In the genomic region with DNA sequence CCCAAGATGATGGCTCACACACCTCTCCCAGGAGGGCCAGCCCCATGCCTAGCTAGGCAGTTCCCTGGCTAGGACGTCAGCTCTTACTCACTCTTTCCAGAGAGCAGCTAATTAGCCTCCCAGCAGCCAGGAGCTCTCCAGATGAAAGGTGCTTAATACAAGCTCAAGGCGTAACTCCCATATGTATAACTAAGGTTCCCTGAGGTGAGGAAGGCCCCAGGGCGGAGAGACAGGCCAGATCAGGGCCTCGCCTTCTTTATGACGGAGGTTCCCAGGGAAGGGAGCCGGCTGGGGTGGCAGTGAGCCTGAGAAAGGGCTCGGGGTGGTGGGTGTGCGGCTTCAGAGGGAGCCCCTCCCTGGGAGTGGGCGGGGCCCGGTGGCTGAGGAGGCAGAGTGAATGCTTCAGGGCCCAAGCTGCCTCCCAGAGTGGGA, we compare ENCODE assay signal across 1 cellular context.
TF ChIP-seq lines count a peak whose summit lies in the region.

No MANE protein-coding gene starts in this region.

TF ChIP-seq in HEK293, 187 proteins besides CTCF, POLR2A, EP300 and RAD21 (continued from another document and continues in another):
- TF ChIP-seq, protein P1, sequence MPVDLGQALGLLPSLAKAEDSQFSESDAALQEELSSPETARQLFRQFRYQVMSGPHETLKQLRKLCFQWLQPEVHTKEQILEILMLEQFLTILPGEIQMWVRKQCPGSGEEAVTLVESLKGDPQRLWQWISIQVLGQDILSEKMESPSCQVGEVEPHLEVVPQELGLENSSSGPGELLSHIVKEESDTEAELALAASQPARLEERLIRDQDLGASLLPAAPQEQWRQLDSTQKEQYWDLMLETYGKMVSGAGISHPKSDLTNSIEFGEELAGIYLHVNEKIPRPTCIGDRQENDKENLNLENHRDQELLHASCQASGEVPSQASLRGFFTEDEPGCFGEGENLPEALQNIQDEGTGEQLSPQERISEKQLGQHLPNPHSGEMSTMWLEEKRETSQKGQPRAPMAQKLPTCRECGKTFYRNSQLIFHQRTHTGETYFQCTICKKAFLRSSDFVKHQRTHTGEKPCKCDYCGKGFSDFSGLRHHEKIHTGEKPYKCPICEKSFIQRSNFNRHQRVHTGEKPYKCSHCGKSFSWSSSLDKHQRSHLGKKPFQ (tag by site-specific recombination; IDR thresholded peaks at IDR 0.05): no peak
- TF ChIP-seq, protein P2, sequence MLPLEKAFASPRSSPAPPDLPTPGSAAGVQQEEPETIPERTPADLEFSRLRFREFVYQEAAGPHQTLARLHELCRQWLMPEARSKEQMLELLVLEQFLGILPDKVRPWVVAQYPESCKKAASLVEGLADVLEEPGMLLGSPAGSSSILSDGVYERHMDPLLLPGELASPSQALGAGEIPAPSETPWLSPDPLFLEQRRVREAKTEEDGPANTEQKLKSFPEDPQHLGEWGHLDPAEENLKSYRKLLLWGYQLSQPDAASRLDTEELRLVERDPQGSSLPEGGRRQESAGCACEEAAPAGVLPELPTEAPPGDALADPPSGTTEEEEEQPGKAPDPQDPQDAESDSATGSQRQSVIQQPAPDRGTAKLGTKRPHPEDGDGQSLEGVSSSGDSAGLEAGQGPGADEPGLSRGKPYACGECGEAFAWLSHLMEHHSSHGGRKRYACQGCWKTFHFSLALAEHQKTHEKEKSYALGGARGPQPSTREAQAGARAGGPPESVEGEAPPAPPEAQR (tag by site-specific recombination; IDR thresholded peaks at IDR 0.05): no peak
- TF ChIP-seq SCRT1 (tag by site-specific recombination; IDR thresholded peaks at IDR 0.05; ENCODE audit: borderline replicate concordance) (no peak), ZNF600 (tag by site-specific recombination; IDR thresholded peaks at IDR 0.05) (no peak), REPIN1 (tag by site-specific recombination; IDR thresholded peaks at IDR 0.05; ENCODE audit: low read depth) (no peak), YY2 (tag by site-specific recombination; IDR thresholded peaks at IDR 0.05) (no peak), ZNF426 (tag by site-specific recombination; IDR thresholded peaks at IDR 0.05) (no peak), ZNF121 (tag by site-specific recombination; IDR thresholded peaks at IDR 0.05) (no peak), SP7 (tag by site-specific recombination; IDR thresholded peaks at IDR 0.05) (peak; percentile 90), HOXD13 (CRISPR knock-in tag; IDR thresholded peaks at IDR 0.05; ENCODE audit: borderline replicate concordance) (no peak), ZNF214 (tag by site-specific recombination; IDR thresholded peaks at IDR 0.05; ENCODE audit: borderline replicate concordance) (no peak), ZNF561 (tag by site-specific recombination; IDR thresholded peaks at IDR 0.05; ENCODE audit: borderline replicate concordance) (no peak), ZNF24 (tag by site-specific recombination; IDR thresholded peaks at IDR 0.05) (no peak), KLF1 (tag by site-specific recombination; IDR thresholded peaks at IDR 0.05) (peak; percentile 91), ZNF596 (tag by site-specific recombination; IDR thresholded peaks at IDR 0.05) (no peak), ZNF202 (tag by site-specific recombination; IDR thresholded peaks at IDR 0.05; ENCODE audit: borderline replicate concordance) (no peak), ZNF837 (tag by site-specific recombination; IDR thresholded peaks at IDR 0.05) (no peak), ZNF548 (tag by site-specific recombination; IDR thresholded peaks at IDR 0.05) (no peak), ZNF670 (tag by site-specific recombination; IDR thresholded peaks at IDR 0.05; ENCODE audit: low read depth) (no peak), ZNF155 (tag by site-specific recombination; IDR thresholded peaks at IDR 0.05) (no peak), ZEB2 (tag by site-specific recombination; IDR thresholded peaks at IDR 0.05) (no peak), ZNF791 (tag by site-specific recombination; IDR thresholded peaks at IDR 0.05) (no peak), ZNF10 (tag by site-specific recombination; IDR thresholded peaks at IDR 0.05) (no peak), SP3 (tag by site-specific recombination; IDR thresholded peaks at IDR 0.05) (peak; percentile 49; the same call in 1 of the 2 replicates), ZNF610 (tag by site-specific recombination; IDR thresholded peaks at IDR 0.05; ENCODE audit: borderline replicate concordance) (no peak), ZNF274 (IDR thresholded peaks at IDR 0.05; ENCODE audit: low read length) (no peak), ZNF274 (tag by site-specific recombination; IDR thresholded peaks at IDR 0.05; ENCODE audit: borderline replicate concordance) (no peak)
- TF ChIP-seq, protein P3, sequence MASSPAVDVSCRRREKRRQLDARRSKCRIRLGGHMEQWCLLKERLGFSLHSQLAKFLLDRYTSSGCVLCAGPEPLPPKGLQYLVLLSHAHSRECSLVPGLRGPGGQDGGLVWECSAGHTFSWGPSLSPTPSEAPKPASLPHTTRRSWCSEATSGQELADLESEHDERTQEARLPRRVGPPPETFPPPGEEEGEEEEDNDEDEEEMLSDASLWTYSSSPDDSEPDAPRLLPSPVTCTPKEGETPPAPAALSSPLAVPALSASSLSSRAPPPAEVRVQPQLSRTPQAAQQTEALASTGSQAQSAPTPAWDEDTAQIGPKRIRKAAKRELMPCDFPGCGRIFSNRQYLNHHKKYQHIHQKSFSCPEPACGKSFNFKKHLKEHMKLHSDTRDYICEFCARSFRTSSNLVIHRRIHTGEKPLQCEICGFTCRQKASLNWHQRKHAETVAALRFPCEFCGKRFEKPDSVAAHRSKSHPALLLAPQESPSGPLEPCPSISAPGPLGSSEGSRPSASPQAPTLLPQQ (tag by site-specific recombination; IDR thresholded peaks at IDR 0.05): 0 out of 2 replicates have a peak, but pooled peaks have one; percentile 39
- TF ChIP-seq, protein P4, sequence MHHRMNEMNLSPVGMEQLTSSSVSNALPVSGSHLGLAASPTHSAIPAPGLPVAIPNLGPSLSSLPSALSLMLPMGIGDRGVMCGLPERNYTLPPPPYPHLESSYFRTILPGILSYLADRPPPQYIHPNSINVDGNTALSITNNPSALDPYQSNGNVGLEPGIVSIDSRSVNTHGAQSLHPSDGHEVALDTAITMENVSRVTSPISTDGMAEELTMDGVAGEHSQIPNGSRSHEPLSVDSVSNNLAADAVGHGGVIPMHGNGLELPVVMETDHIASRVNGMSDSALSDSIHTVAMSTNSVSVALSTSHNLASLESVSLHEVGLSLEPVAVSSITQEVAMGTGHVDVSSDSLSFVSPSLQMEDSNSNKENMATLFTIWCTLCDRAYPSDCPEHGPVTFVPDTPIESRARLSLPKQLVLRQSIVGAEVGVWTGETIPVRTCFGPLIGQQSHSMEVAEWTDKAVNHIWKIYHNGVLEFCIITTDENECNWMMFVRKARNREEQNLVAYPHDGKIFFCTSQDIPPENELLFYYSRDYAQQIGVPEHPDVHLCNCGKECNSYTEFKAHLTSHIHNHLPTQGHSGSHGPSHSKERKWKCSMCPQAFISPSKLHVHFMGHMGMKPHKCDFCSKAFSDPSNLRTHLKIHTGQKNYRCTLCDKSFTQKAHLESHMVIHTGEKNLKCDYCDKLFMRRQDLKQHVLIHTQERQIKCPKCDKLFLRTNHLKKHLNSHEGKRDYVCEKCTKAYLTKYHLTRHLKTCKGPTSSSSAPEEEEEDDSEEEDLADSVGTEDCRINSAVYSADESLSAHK (tag by site-specific recombination; IDR thresholded peaks at IDR 0.05): no peak
- TF ChIP-seq, protein P5, sequence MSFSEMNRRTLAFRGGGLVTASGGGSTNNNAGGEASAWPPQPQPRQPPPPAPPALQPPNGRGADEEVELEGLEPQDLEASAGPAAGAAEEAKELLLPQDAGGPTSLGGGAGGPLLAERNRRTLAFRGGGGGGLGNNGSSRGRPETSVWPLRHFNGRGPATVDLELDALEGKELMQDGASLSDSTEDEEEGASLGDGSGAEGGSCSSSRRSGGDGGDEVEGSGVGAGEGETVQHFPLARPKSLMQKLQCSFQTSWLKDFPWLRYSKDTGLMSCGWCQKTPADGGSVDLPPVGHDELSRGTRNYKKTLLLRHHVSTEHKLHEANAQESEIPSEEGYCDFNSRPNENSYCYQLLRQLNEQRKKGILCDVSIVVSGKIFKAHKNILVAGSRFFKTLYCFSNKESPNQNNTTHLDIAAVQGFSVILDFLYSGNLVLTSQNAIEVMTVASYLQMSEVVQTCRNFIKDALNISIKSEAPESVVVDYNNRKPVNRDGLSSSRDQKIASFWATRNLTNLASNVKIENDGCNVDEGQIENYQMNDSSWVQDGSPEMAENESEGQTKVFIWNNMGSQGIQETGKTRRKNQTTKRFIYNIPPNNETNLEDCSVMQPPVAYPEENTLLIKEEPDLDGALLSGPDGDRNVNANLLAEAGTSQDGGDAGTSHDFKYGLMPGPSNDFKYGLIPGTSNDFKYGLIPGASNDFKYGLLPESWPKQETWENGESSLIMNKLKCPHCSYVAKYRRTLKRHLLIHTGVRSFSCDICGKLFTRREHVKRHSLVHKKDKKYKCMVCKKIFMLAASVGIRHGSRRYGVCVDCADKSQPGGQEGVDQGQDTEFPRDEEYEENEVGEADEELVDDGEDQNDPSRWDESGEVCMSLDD (tag by site-specific recombination; IDR thresholded peaks at IDR 0.05): no peak
- TF ChIP-seq, protein P6, sequence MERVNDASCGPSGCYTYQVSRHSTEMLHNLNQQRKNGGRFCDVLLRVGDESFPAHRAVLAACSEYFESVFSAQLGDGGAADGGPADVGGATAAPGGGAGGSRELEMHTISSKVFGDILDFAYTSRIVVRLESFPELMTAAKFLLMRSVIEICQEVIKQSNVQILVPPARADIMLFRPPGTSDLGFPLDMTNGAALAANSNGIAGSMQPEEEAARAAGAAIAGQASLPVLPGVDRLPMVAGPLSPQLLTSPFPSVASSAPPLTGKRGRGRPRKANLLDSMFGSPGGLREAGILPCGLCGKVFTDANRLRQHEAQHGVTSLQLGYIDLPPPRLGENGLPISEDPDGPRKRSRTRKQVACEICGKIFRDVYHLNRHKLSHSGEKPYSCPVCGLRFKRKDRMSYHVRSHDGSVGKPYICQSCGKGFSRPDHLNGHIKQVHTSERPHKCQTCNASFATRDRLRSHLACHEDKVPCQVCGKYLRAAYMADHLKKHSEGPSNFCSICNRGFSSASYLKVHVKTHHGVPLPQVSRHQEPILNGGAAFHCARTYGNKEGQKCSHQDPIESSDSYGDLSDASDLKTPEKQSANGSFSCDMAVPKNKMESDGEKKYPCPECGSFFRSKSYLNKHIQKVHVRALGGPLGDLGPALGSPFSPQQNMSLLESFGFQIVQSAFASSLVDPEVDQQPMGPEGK (tag by site-specific recombination; IDR thresholded peaks at IDR 0.05): peak; percentile 55; the same call in 1 of the 2 replicates
- TF ChIP-seq, protein P7, sequence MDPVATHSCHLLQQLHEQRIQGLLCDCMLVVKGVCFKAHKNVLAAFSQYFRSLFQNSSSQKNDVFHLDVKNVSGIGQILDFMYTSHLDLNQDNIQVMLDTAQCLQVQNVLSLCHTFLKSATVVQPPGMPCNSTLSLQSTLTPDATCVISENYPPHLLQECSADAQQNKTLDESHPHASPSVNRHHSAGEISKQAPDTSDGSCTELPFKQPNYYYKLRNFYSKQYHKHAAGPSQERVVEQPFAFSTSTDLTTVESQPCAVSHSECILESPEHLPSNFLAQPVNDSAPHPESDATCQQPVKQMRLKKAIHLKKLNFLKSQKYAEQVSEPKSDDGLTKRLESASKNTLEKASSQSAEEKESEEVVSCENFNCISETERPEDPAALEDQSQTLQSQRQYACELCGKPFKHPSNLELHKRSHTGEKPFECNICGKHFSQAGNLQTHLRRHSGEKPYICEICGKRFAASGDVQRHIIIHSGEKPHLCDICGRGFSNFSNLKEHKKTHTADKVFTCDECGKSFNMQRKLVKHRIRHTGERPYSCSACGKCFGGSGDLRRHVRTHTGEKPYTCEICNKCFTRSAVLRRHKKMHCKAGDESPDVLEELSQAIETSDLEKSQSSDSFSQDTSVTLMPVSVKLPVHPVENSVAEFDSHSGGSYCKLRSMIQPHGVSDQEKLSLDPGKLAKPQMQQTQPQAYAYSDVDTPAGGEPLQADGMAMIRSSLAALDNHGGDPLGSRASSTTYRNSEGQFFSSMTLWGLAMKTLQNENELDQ (tag by site-specific recombination; IDR thresholded peaks at IDR 0.05; ENCODE audit: low read depth): no peak
- TF ChIP-seq, protein P8, sequence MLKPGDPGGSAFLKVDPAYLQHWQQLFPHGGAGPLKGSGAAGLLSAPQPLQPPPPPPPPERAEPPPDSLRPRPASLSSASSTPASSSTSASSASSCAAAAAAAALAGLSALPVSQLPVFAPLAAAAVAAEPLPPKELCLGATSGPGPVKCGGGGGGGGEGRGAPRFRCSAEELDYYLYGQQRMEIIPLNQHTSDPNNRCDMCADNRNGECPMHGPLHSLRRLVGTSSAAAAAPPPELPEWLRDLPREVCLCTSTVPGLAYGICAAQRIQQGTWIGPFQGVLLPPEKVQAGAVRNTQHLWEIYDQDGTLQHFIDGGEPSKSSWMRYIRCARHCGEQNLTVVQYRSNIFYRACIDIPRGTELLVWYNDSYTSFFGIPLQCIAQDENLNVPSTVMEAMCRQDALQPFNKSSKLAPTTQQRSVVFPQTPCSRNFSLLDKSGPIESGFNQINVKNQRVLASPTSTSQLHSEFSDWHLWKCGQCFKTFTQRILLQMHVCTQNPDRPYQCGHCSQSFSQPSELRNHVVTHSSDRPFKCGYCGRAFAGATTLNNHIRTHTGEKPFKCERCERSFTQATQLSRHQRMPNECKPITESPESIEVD (tag by site-specific recombination; IDR thresholded peaks at IDR 0.05): no peak
- TF ChIP-seq, protein P9, sequence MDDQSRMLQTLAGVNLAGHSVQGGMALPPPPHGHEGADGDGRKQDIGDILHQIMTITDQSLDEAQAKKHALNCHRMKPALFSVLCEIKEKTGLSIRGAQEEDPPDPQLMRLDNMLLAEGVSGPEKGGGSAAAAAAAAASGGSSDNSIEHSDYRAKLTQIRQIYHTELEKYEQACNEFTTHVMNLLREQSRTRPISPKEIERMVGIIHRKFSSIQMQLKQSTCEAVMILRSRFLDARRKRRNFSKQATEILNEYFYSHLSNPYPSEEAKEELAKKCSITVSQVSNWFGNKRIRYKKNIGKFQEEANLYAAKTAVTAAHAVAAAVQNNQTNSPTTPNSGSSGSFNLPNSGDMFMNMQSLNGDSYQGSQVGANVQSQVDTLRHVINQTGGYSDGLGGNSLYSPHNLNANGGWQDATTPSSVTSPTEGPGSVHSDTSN (CRISPR knock-in tag; IDR thresholded peaks at IDR 0.05): no peak
- TF ChIP-seq, protein P10, sequence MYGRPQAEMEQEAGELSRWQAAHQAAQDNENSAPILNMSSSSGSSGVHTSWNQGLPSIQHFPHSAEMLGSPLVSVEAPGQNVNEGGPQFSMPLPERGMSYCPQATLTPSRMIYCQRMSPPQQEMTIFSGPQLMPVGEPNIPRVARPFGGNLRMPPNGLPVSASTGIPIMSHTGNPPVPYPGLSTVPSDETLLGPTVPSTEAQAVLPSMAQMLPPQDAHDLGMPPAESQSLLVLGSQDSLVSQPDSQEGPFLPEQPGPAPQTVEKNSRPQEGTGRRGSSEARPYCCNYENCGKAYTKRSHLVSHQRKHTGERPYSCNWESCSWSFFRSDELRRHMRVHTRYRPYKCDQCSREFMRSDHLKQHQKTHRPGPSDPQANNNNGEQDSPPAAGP (tag by site-specific recombination; IDR thresholded peaks at IDR 0.05): peak; percentile 77
- TF ChIP-seq, protein P11, sequence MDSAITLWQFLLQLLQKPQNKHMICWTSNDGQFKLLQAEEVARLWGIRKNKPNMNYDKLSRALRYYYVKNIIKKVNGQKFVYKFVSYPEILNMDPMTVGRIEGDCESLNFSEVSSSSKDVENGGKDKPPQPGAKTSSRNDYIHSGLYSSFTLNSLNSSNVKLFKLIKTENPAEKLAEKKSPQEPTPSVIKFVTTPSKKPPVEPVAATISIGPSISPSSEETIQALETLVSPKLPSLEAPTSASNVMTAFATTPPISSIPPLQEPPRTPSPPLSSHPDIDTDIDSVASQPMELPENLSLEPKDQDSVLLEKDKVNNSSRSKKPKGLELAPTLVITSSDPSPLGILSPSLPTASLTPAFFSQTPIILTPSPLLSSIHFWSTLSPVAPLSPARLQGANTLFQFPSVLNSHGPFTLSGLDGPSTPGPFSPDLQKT (IDR thresholded peaks at IDR 0.05; ENCODE audit: borderline replicate concordance, low read depth, low read length): no peak
